ENCODE assay signal across 2 cellular contexts in genomic region chr2:112938904-112939303, GRCh38.
TF ChIP-seq lines count a peak whose summit lies in the region.

No MANE protein-coding gene starts in this region.

TF ChIP-seq in liver, 16 proteins besides CTCF, POLR2A, EP300 and RAD21:
- TF ChIP-seq EGR1 (IDR thresholded peaks at IDR 0.05; ENCODE audit: low read depth in 2 of 2) (no peak), RXRA (IDR thresholded peaks at IDR 0.05) (no peak), NR2F2 (IDR thresholded peaks at IDR 0.05) (no peak), HNF4A (conservative IDR thresholded peaks at IDR 0.05) (no peak), SP1 (IDR thresholded peaks at IDR 0.05) (no peak), JUND (IDR thresholded peaks at IDR 0.05) (no peak), ATF3 (IDR thresholded peaks at IDR 0.05) (no peak), TAF1 (conservative IDR thresholded peaks at IDR 0.05) (no peak), FOXA1 (IDR thresholded peaks at IDR 0.05) (no peak), FOXA2 (IDR thresholded peaks at IDR 0.05) (no peak), YY1 (IDR thresholded peaks at IDR 0.05) (no peak), ZBTB33 (IDR thresholded peaks at IDR 0.05) (no peak), GABPA (IDR thresholded peaks at IDR 0.05 in 1 of 2, conservative IDR thresholded peaks at IDR 0.05 in 1 of 2) (no peak), MAX (IDR thresholded peaks at IDR 0.05) (no peak)

TF ChIP-seq in HepG2, 621 proteins besides CTCF, POLR2A, EP300 and RAD21:
- TF ChIP-seq NFYC (CRISPR knock-in tag; IDR thresholded peaks at IDR 0.05): no peak
- TF ChIP-seq GRHL1 (CRISPR knock-in tag; conservative IDR thresholded peaks at IDR 0.05): no peak
- no peak for TF ChIP-seq HIC2 (CRISPR knock-in tag; IDR thresholded peaks at IDR 0.05; ENCODE audit: low read depth)
- TF ChIP-seq YEATS2 (CRISPR knock-in tag; IDR thresholded peaks at IDR 0.05; ENCODE audit: borderline replicate concordance): no peak
- TF ChIP-seq CHD2 (IDR thresholded peaks at IDR 0.05; ENCODE audit: low read depth, low read length): no peak
- TF ChIP-seq, protein P1, sequence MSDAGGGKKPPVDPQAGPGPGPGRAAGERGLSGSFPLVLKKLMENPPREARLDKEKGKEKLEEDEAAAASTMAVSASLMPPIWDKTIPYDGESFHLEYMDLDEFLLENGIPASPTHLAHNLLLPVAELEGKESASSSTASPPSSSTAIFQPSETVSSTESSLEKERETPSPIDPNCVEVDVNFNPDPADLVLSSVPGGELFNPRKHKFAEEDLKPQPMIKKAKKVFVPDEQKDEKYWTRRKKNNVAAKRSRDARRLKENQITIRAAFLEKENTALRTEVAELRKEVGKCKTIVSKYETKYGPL (CRISPR knock-in tag; IDR thresholded peaks at IDR 0.05): no peak
- TF ChIP-seq CERS6 (CRISPR knock-in tag; IDR thresholded peaks at IDR 0.05): no peak
- no peak for TF ChIP-seq PAWR (CRISPR knock-in tag; IDR thresholded peaks at IDR 0.05; ENCODE audit: borderline replicate concordance)
- TF ChIP-seq NBN (conservative IDR thresholded peaks at IDR 0.05): no peak
- TF ChIP-seq FUBP1 (CRISPR knock-in tag; IDR thresholded peaks at IDR 0.05; ENCODE audit: borderline replicate concordance): no peak
- no peak for TF ChIP-seq ZNF567 (CRISPR knock-in tag; IDR thresholded peaks at IDR 0.05; ENCODE audit: borderline replicate concordance)
- TF ChIP-seq ARNT (IDR thresholded peaks at IDR 0.05): no peak
- TF ChIP-seq, protein P2, sequence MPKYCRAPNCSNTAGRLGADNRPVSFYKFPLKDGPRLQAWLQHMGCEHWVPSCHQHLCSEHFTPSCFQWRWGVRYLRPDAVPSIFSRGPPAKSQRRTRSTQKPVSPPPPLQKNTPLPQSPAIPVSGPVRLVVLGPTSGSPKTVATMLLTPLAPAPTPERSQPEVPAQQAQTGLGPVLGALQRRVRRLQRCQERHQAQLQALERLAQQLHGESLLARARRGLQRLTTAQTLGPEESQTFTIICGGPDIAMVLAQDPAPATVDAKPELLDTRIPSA (CRISPR knock-in tag; IDR thresholded peaks at IDR 0.05; ENCODE audit: borderline replicate concordance): no peak
- TF ChIP-seq KAT7 (CRISPR knock-in tag; IDR thresholded peaks at IDR 0.05; ENCODE audit: borderline replicate concordance): no peak
- no peak for TF ChIP-seq ZNF124 (CRISPR knock-in tag; IDR thresholded peaks at IDR 0.05)
- no peak for TF ChIP-seq PCBP1 (IDR thresholded peaks at IDR 0.05; ENCODE audit: borderline replicate concordance, low read depth, low read length)
- TF ChIP-seq HOXA9 (CRISPR knock-in tag; IDR thresholded peaks at IDR 0.05; ENCODE audit: borderline replicate concordance): no peak
